ENCODE assay signal across 8 cellular contexts in genomic region chr13:84917252-84917878, GRCh38.
DNase-seq lines count a peak whose midpoint lies in the region; ATAC-seq and TF ChIP-seq lines count a peak whose summit lies in the region.

No MANE protein-coding gene starts in this region.

- no peak overlapping the region for H3K4me3 Mint-ChIP-seq in activated CD8-positive, alpha-beta T cell treated with anti-CD3 and anti-CD28 coated beads for 36 hours
- H3K4me3 Mint-ChIP-seq in activated CD8-positive, alpha-beta T cell treated with anti-CD3 and anti-CD28 coated beads, Interleukin-2, amount 10 ng/mL, durations not matched to agents 7 days and 5 days = no peak overlapping the region
- no peak overlapping the region for H3K4me3 Mint-ChIP-seq in stimulated activated naive CD8-positive, alpha-beta T cell treated with anti-CD3 and anti-CD28 coated beads, Interleukin-15, amount 100 ng/mL, for 72 hours

- H3K4me1 ChIP-seq in esophagus muscularis mucosa (no peaks in the 10 kb centered on the region), upper lobe of right lung (no peaks in the 10 kb centered on the region)

- H3K27me3 ChIP-seq in esophagus muscularis mucosa = no peaks in the 10 kb centered on the region
- no peaks in the 10 kb centered on the region for H3K27me3 ChIP-seq in upper lobe of right lung

- TF ChIP-seq EP300 in esophagus muscularis mucosa (IDR thresholded peaks at IDR 0.05) = no peak

- H3K9me3 Mint-ChIP-seq in activated CD8-positive, alpha-beta T cell treated with anti-CD3 and anti-CD28 coated beads for 36 hours = peaks cover 1% of the 10 kb centered on the region
- H3K9me3 Mint-ChIP-seq in activated CD8-positive, alpha-beta T cell treated with anti-CD3 and anti-CD28 coated beads, Interleukin-2, amount 10 ng/mL, durations not matched to agents 7 days and 5 days (ENCODE audit: insufficient read depth) = no peaks in the 10 kb centered on the region
- H3K9me3 Mint-ChIP-seq in stimulated activated naive CD8-positive, alpha-beta T cell treated with anti-CD3 and anti-CD28 coated beads, Interleukin-15, amount 100 ng/mL, for 72 hours = no peaks in the 10 kb centered on the region

- H3K27ac ChIP-seq in esophagus muscularis mucosa (replicated peaks in 1 of 4) (no peak overlapping the region), upper lobe of right lung (no peak overlapping the region)

- POLR2A ChIA-PET in activated CD8-positive, alpha-beta T cell treated with anti-CD3 and anti-CD28 coated beads for 36 hours (lab: Charles Lee) = no interaction called here
- POLR2A ChIA-PET in activated CD8-positive, alpha-beta T cell treated with anti-CD3 and anti-CD28 coated beads, Interleukin-2, amount 10 ng/mL, durations not matched to agents 7 days and 5 days (lab: Charles Lee) = no interaction called here

- no peaks in the 10 kb centered on the region for H3K4me1 Mint-ChIP-seq in activated CD8-positive, alpha-beta T cell treated with anti-CD3 and anti-CD28 coated beads for 36 hours (ENCODE audit: low read depth)
- H3K4me1 Mint-ChIP-seq in activated CD8-positive, alpha-beta T cell treated with anti-CD3 and anti-CD28 coated beads, Interleukin-2, amount 10 ng/mL, durations not matched to agents 7 days and 5 days (ENCODE audit: low read depth) = no peaks in the 10 kb centered on the region
- no peaks in the 10 kb centered on the region for H3K4me1 Mint-ChIP-seq in stimulated activated naive CD8-positive, alpha-beta T cell treated with anti-CD3 and anti-CD28 coated beads, Interleukin-15, amount 100 ng/mL, for 72 hours

- no peak for ATAC-seq in activated CD8-positive, alpha-beta T cell treated with anti-CD3 and anti-CD28 coated beads for 36 hours
- ATAC-seq in activated CD8-positive, alpha-beta T cell treated with anti-CD3 and anti-CD28 coated beads, Interleukin-2, amount 10 ng/mL, durations not matched to agents 7 days and 5 days = no peak
- ATAC-seq in upper lobe of right lung = no peak
- ATAC-seq in stimulated activated naive CD8-positive, alpha-beta T cell treated with anti-CD3 and anti-CD28 coated beads, Interleukin-15, amount 100 ng/mL, for 72 hours = no peak

- TF ChIP-seq POLR2A in esophagus muscularis mucosa (IDR thresholded peaks at IDR 0.05; ENCODE audit: low read depth) = no peak

- no peaks in the 10 kb centered on the region for H3K36me3 Mint-ChIP-seq in activated CD8-positive, alpha-beta T cell treated with anti-CD3 and anti-CD28 coated beads for 36 hours (ENCODE audit: low read depth)
- H3K36me3 Mint-ChIP-seq in activated CD8-positive, alpha-beta T cell treated with anti-CD3 and anti-CD28 coated beads, Interleukin-2, amount 10 ng/mL, durations not matched to agents 7 days and 5 days (ENCODE audit: low read depth) = no peaks in the 10 kb centered on the region

- CTCF ChIA-PET in activated CD8-positive, alpha-beta T cell treated with anti-CD3 and anti-CD28 coated beads for 36 hours (lab: Charles Lee) = no interaction called here
- CTCF ChIA-PET in activated CD8-positive, alpha-beta T cell treated with anti-CD3 and anti-CD28 coated beads, Interleukin-2, amount 10 ng/mL, durations not matched to agents 7 days and 5 days (lab: Charles Lee) = no interaction called here

- TF ChIP-seq CTCF in activated CD8-positive, alpha-beta T cell treated with anti-CD3 and anti-CD28 coated beads for 36 hours (IDR thresholded peaks at IDR 0.05) = peak; percentile 45
- TF ChIP-seq CTCF in esophagus muscularis mucosa (IDR thresholded peaks at IDR 0.05) (peak in 2 of 3 experiments; percentile 50 to 52), upper lobe of right lung (IDR thresholded peaks at IDR 0.05) (peak; percentile 52)

- no peaks in the 10 kb centered on the region for H3K27me3 Mint-ChIP-seq in activated CD8-positive, alpha-beta T cell treated with anti-CD3 and anti-CD28 coated beads for 36 hours
- H3K27me3 Mint-ChIP-seq in activated CD8-positive, alpha-beta T cell treated with anti-CD3 and anti-CD28 coated beads, Interleukin-2, amount 10 ng/mL, durations not matched to agents 7 days and 5 days (ENCODE audit: low read depth) = no peaks in the 10 kb centered on the region
- no peaks in the 10 kb centered on the region for H3K27me3 Mint-ChIP-seq in stimulated activated naive CD8-positive, alpha-beta T cell treated with anti-CD3 and anti-CD28 coated beads, Interleukin-15, amount 100 ng/mL, for 72 hours

- H3K36me3 ChIP-seq in esophagus muscularis mucosa = no peaks in the 10 kb centered on the region
- H3K36me3 ChIP-seq in upper lobe of right lung = no peaks in the 10 kb centered on the region

- H3K27ac Mint-ChIP-seq in activated CD8-positive, alpha-beta T cell treated with anti-CD3 and anti-CD28 coated beads for 36 hours = no peak overlapping the region
- no peak overlapping the region for H3K27ac Mint-ChIP-seq in activated CD8-positive, alpha-beta T cell treated with anti-CD3 and anti-CD28 coated beads, Interleukin-2, amount 10 ng/mL, durations not matched to agents 7 days and 5 days
- no peak overlapping the region for H3K27ac Mint-ChIP-seq in stimulated activated naive CD8-positive, alpha-beta T cell treated with anti-CD3 and anti-CD28 coated beads, Interleukin-15, amount 100 ng/mL, for 72 hours

- intact Hi-C loops in activated CD8-positive, alpha-beta T cell treated with anti-CD3 and anti-CD28 coated beads for 36 hours (cut with micrococcal nuclease) = loop anchor here (5.0 kb wide), 1 partner anchor 890 kb away; no protein-coding TSS in a partner anchor
- intact Hi-C loops in esophagus muscularis mucosa (cut with DNase I) = no loop called here
- intact Hi-C loops in upper lobe of right lung (cut with DNase I) = loop anchor here (10.0 kb wide), 1 partner anchor 887 kb away; no protein-coding TSS in a partner anchor
- intact Hi-C loops in posterior vena cava (cut with DNase I) = no loop called here

- H3K9me3 ChIP-seq in esophagus muscularis mucosa (no peaks in the 10 kb centered on the region), upper lobe of right lung (no peaks in the 10 kb centered on the region)

- WGBS in esophagus muscularis mucosa = 40% methylated on average over 4 of the region's 4 CpGs

- H3K4me3 ChIP-seq in esophagus muscularis mucosa (peak overlapping the region in 1 of 4 donors; percentile 13), upper lobe of right lung (no peak overlapping the region)

- DNase-seq in activated CD8-positive, alpha-beta T cell treated with anti-CD3 and anti-CD28 coated beads for 36 hours = no peak
- DNase-seq in activated CD8-positive, alpha-beta T cell treated with anti-CD3 and anti-CD28 coated beads, Interleukin-2, amount 10 ng/mL, durations not matched to agents 7 days and 5 days = no peak
- DNase-seq in OCI-M1 (lab: John Stamatoyannopoulos, UW) = peak; percentile 66
- DNase-seq in esophagus muscularis mucosa (ENCODE audit: extremely low spot score) = no peak
- DNase-seq in upper lobe of right lung = no peak
- DNase-seq in GM19240 (ENCODE audit: insufficient read length, low spot score) = no peak
- no peak for DNase-seq in posterior vena cava (ENCODE audit: low spot score)
- no peak for DNase-seq in stimulated activated naive CD8-positive, alpha-beta T cell treated with anti-CD3 and anti-CD28 coated beads, Interleukin-15, amount 100 ng/mL, for 72 hours

Comparison
In these comparisons a context has a peak if more than half of its experiments do, and no peak if none do; other contexts are left out.
1. intact Hi-C loops: an anchor here in activated CD8-positive, alpha-beta T cell treated with anti-CD3 and anti-CD28 coated beads for 36 hours (5.0 kb wide) and upper lobe of right lung (10.0 kb wide); none called in esophagus muscularis mucosa and posterior vena cava.